Comparison of ENCODE assay signal across 10 cellular contexts in genomic region chrX:139766545-139766983, GRCh38. TPM values are rescaled to one million over a fixed set of nuclear protein-coding genes. Genes with fewer than 3 reads are reported as not detected.
DNase-seq lines count a peak whose midpoint lies in the region; ATAC-seq and TF ChIP-seq lines count a peak whose summit lies in the region.
"Had no signal": no experiment of that assay in that cellular context is flagged by ENCODE, and none has a peak within 500 bp of the region (broad histone marks: within the 10 kb centered on the region; RNA-seq: fewer than 3 reads in every experiment).

No MANE protein-coding gene starts in this region.

- no peak overlapping the region for H3K27ac Mint-ChIP-seq in activated T-helper 1 cell treated with anti-CD3 and anti-CD28 coated beads, Interleukin-12 subunit alpha, Interleukin-12 subunit beta, Interleukin-2, Interleukin-4 antibody, amounts not matched to agents 30 ng/mL and 10 ng/mL and 1 ng/mL, durations not matched to agents 14 hours and 24 hours and 36 hours
- H3K27ac Mint-ChIP-seq in Calu3 (ENCODE audit: unreplicated experiment), result no peak overlapping the region

- intact Hi-C loops in activated T-helper 1 cell treated with anti-CD3 and anti-CD28 coated beads, Interleukin-12 subunit alpha, Interleukin-12 subunit beta, Interleukin-2, Interleukin-4 antibody, amounts not matched to agents 30 ng/mL and 10 ng/mL and 1 ng/mL, durations not matched to agents 14 hours and 24 hours and 36 hours (cut with micrococcal nuclease), result loop anchor here (1.0 to 5.0 kb wide), 4 partner anchors 27 to 166 kb away; partner anchors contain the start of gene ATP11C
- intact Hi-C loops in Calu3 (cut with micrococcal nuclease; ENCODE audit: unreplicated experiment), result no loop called here

- H3K9me3 Mint-ChIP-seq in activated T-helper 1 cell treated with anti-CD3 and anti-CD28 coated beads, Interleukin-12 subunit alpha, Interleukin-12 subunit beta, Interleukin-2, Interleukin-4 antibody, amounts not matched to agents 30 ng/mL and 10 ng/mL and 1 ng/mL, durations not matched to agents 14 hours and 24 hours and 36 hours, result no peaks in the 10 kb centered on the region
- no peaks in the 10 kb centered on the region for H3K9me3 Mint-ChIP-seq in Calu3 (ENCODE audit: low read depth, unreplicated experiment)

- H3K27ac ChIP-seq in DND-41 (ENCODE audit: low read length), result no peak overlapping the region
- H3K27ac ChIP-seq: brain microvascular endothelial cell had no signal

- H3K36me3 ChIP-seq in DND-41 (ENCODE audit: insufficient read depth, low read length), result peaks cover 25% of the 10 kb centered on the region
- H3K36me3 ChIP-seq: brain microvascular endothelial cell had no signal

- ATAC-seq in DND-41 (ENCODE audit: insufficient read depth, low read depth) (peak; percentile 85), GM19467 (IDR thresholded peaks at IDR 0.05; ENCODE audit: unreplicated experiment) (peak; percentile 50), HG03196 (IDR thresholded peaks at IDR 0.05; ENCODE audit: unreplicated experiment) (peak; percentile 68)

- H3K36me3 Mint-ChIP-seq in activated T-helper 1 cell treated with anti-CD3 and anti-CD28 coated beads, Interleukin-12 subunit alpha, Interleukin-12 subunit beta, Interleukin-2, Interleukin-4 antibody, amounts not matched to agents 30 ng/mL and 10 ng/mL and 1 ng/mL, durations not matched to agents 14 hours and 24 hours and 36 hours (ENCODE audit: low read depth), result peaks cover 15% of the 10 kb centered on the region
- no peaks in the 10 kb centered on the region for H3K36me3 Mint-ChIP-seq in Calu3 (ENCODE audit: insufficient read depth, unreplicated experiment)

- H4K20me1 ChIP-seq in DND-41 (ENCODE audit: insufficient read depth, low read length), result no peaks in the 10 kb centered on the region

- H3K9ac ChIP-seq in DND-41 (ENCODE audit: low read depth, low read length), result no peak overlapping the region

- H3K27me3 Mint-ChIP-seq in activated T-helper 1 cell treated with anti-CD3 and anti-CD28 coated beads, Interleukin-12 subunit alpha, Interleukin-12 subunit beta, Interleukin-2, Interleukin-4 antibody, amounts not matched to agents 30 ng/mL and 10 ng/mL and 1 ng/mL, durations not matched to agents 14 hours and 24 hours and 36 hours (ENCODE audit: insufficient read depth), result no peaks in the 10 kb centered on the region
- H3K27me3 Mint-ChIP-seq in Calu3 (ENCODE audit: unreplicated experiment), result no peaks in the 10 kb centered on the region

- no peaks in the 10 kb centered on the region for H3K4me1 ChIP-seq in DND-41 (ENCODE audit: insufficient read depth, low read length)

- CTCF ChIA-PET in Calu3 (lab: Charles Lee), result no interaction called here

- DNase-seq in DND-41 (peak; percentile 56), cortex of kidney (lab: John Stamatoyannopoulos, UW) (no peak), Calu3 (no peak), amygdala (lab: John Stamatoyannopoulos, UW) (no peak)
- peak; percentile 32 for DNase-seq in activated T-helper 1 cell treated with anti-CD3 and anti-CD28 coated beads, Interleukin-12 subunit alpha, Interleukin-12 subunit beta, Interleukin-2, Interleukin-4 antibody, amounts not matched to agents 30 ng/mL and 10 ng/mL and 1 ng/mL, durations not matched to agents 14 hours and 24 hours and 36 hours (ENCODE audit: low spot score)
- DNase-seq in stimulated activated CD4-positive, alpha-beta T cell treated with anti-CD3 and anti-CD28 coated beads, Interleukin-1b, Interleukin-23, amount 100 ng/mL, for 48 hours, result no peak
- DNase-seq: brain microvascular endothelial cell had no signal

- TF ChIP-seq CTCF in DND-41 (IDR thresholded peaks at IDR 0.05; ENCODE audit: borderline replicate concordance, extremely low read depth, low read length, poor library complexity, severe bottlenecking) (no peak), Calu3 (IDR thresholded peaks at IDR 0.05; ENCODE audit: unreplicated experiment) (no peak)

- H3K4me3 ChIP-seq in DND-41 (ENCODE audit: low read depth in 1 of 2, low read length in 2 of 2), result no peak overlapping the region

- H3K4me2 ChIP-seq in DND-41 (ENCODE audit: insufficient read depth, low read length), result no peak overlapping the region

- H2AFZ ChIP-seq in DND-41 (ENCODE audit: low read depth, low read length), result no peak overlapping the region

- BruUV-seq in Calu3 (replicated peaks; lab: Mats Ljungman, UMichigan), result no TSS peak

- H3K9me3 ChIP-seq in DND-41 (ENCODE audit: insufficient read depth, low read length, severe bottlenecking), result no peaks in the 10 kb centered on the region

- H3K79me2 ChIP-seq in DND-41 (ENCODE audit: insufficient read depth, low read length), result no peaks in the 10 kb centered on the region

- H3K4me1 Mint-ChIP-seq in activated T-helper 1 cell treated with anti-CD3 and anti-CD28 coated beads, Interleukin-12 subunit alpha, Interleukin-12 subunit beta, Interleukin-2, Interleukin-4 antibody, amounts not matched to agents 30 ng/mL and 10 ng/mL and 1 ng/mL, durations not matched to agents 14 hours and 24 hours and 36 hours (ENCODE audit: low read depth), result no peaks in the 10 kb centered on the region
- no peaks in the 10 kb centered on the region for H3K4me1 Mint-ChIP-seq in Calu3 (ENCODE audit: low read depth, unreplicated experiment)
- H3K4me1 Mint-ChIP-seq: neural crest cell had no signal

- H3K27me3 ChIP-seq in DND-41 (ENCODE audit: insufficient read depth, low read length, poor library complexity), result no peaks in the 10 kb centered on the region
- H3K27me3 ChIP-seq: brain microvascular endothelial cell had no signal

- no peak overlapping the region for H3K4me3 Mint-ChIP-seq in activated T-helper 1 cell treated with anti-CD3 and anti-CD28 coated beads, Interleukin-12 subunit alpha, Interleukin-12 subunit beta, Interleukin-2, Interleukin-4 antibody, amounts not matched to agents 30 ng/mL and 10 ng/mL and 1 ng/mL, durations not matched to agents 14 hours and 24 hours and 36 hours
- no peak overlapping the region for H3K4me3 Mint-ChIP-seq in Calu3 (ENCODE audit: low read depth, unreplicated experiment)
- H3K4me3 Mint-ChIP-seq: neural crest cell had no signal

RNA-seq across cellular contexts. Expression of gene MCF2, which starts 58.6 kb away (rescaled TPM):
- total RNA-seq in activated T-helper 1 cell treated with anti-CD3 and anti-CD28 coated beads, Interleukin-12 subunit alpha, Interleukin-12 subunit beta, Interleukin-2, Interleukin-4 antibody, amounts not matched to agents 30 ng/mL and 10 ng/mL and 1 ng/mL, durations not matched to agents 14 hours and 24 hours and 36 hours, result 0.34 and 0.52 TPM in 2 replicates
- total RNA-seq in Calu3 (2022), result not detected in 2 replicates

Comparison
In these comparisons a context has a peak if more than half of its experiments do, and no peak if none do; other contexts are left out.
1. DNase-seq: peak in DND-41 (single experiment) and activated T-helper 1 cell treated with anti-CD3 and anti-CD28 coated beads, Interleukin-12 subunit alpha, Interleukin-12 subunit beta, Interleukin-2, Interleukin-4 antibody, amounts not matched to agents 30 ng/mL and 10 ng/mL and 1 ng/mL, durations not matched to agents 14 hours and 24 hours and 36 hours (single experiment); none in cortex of kidney (single experiment), Calu3 (single experiment), stimulated activated CD4-positive, alpha-beta T cell treated with anti-CD3 and anti-CD28 coated beads, Interleukin-1b, Interleukin-23, amount 100 ng/mL, for 48 hours (single experiment) and amygdala (0 of 56).
2. Peak in every context shown above with its lines, with median percentiles within 50 percentile points of each other: ATAC-seq.